ENCODE assay signal across 15 cellular contexts in genomic region chr7:84336741-84337140, GRCh38.
DNase-seq lines count a peak whose midpoint lies in the region; ATAC-seq and TF ChIP-seq lines count a peak whose summit lies in the region.
"Had no signal": no experiment of that assay in that cellular context is flagged by ENCODE, and none has a peak within 500 bp of the region (broad histone marks: within the 10 kb centered on the region; RNA-seq: fewer than 3 reads in every experiment).

No MANE protein-coding gene starts in this region.

- peak overlapping the region; percentile 45 for H3K4me2 ChIP-seq in MM.1S (ENCODE audit: low read depth, low read length)

- H3K36me3 ChIP-seq in MM.1S (replicated peaks; ENCODE audit: insufficient read depth, low read length), result no peaks in the 10 kb centered on the region
- no peaks in the 10 kb centered on the region for H3K36me3 ChIP-seq in neuron (ENCODE audit: insufficient read depth, low read length)
- H3K36me3 ChIP-seq: heart left ventricle, spleen had no signal

- H3K4me1 ChIP-seq in MM.1S (ENCODE audit: low read length), result peaks cover 10% of the 10 kb centered on the region
- peaks cover 17% of the 10 kb centered on the region for H3K4me1 ChIP-seq in neuron (ENCODE audit: insufficient read depth, low read length)
- H3K4me1 ChIP-seq: heart left ventricle, spleen, testis had no signal

- no peak for DNase-seq in MM.1S
- no peak for DNase-seq in NCI-H1048 (lab: John Stamatoyannopoulos, UW)
- no peak for DNase-seq in activated CD8-positive, alpha-beta memory T cell treated with anti-CD3 and anti-CD28 coated beads, Interleukin-2, amount 50 U/mL, for 48 hours
- no peak for DNase-seq in activated naive CD4-positive, alpha-beta T cell treated with anti-CD3 and anti-CD28 coated beads, Interleukin-2, amount 50 U/mL, for 16 hours
- DNase-seq: activated naive CD8-positive, alpha-beta T cell treated with anti-CD3 and anti-CD28 coated beads, Interleukin-2, amount 10 ng/mL, durations not matched to agents 7 days and 5 days; central memory CD4-positive, alpha-beta T cell; effector CD8-positive, alpha-beta T cell; heart left ventricle; naive thymus-derived CD4-positive, alpha-beta T cell; Right ventricle myocardium superior; spleen; testis had no signal

- no peak for TF ChIP-seq CTCF in MM.1S (IDR thresholded peaks at IDR 0.05; ENCODE audit: low read length)

- no peaks in the 10 kb centered on the region for H3K27me3 ChIP-seq in MM.1S (replicated peaks; ENCODE audit: insufficient read depth, low read length)
- H3K27me3 ChIP-seq in neuron (ENCODE audit: insufficient read depth, low read length), result no peaks in the 10 kb centered on the region
- H3K27me3 ChIP-seq: heart left ventricle, spleen, testis had no signal

- peak; percentile 28 for ATAC-seq in GM19328 (IDR thresholded peaks at IDR 0.05; ENCODE audit: unreplicated experiment)
- peak; percentile 17 for ATAC-seq in HG02870 (IDR thresholded peaks at IDR 0.05; ENCODE audit: unreplicated experiment)
- ATAC-seq: heart left ventricle; naive thymus-derived CD4-positive, alpha-beta T cell had no signal

- H2AFZ ChIP-seq in MM.1S (ENCODE audit: low read length), result peak overlapping the region; percentile 81
- H2AFZ ChIP-seq in neuron (ENCODE audit: low read depth, low read length), result peak overlapping the region; percentile 76

- H3K4me3 ChIP-seq in MM.1S (ENCODE audit: low read length) (no peak overlapping the region), neuron (ENCODE audit: low read length) (no peak overlapping the region)
- H3K4me3 ChIP-seq: heart left ventricle, spleen, testis had no signal

- H3K79me2 ChIP-seq in MM.1S (ENCODE audit: low read length), result no peaks in the 10 kb centered on the region

- no peaks in the 10 kb centered on the region for H3F3A ChIP-seq in MM.1S (ENCODE audit: insufficient read depth, low read length)

- no peak overlapping the region for H3K9ac ChIP-seq in MM.1S (ENCODE audit: low read length)

- H4K20me1 ChIP-seq in MM.1S (ENCODE audit: insufficient read depth, low read length), result no peaks in the 10 kb centered on the region

- H3K9me3 ChIP-seq in MM.1S (replicated peaks; ENCODE audit: insufficient read depth, low read length) (no peaks in the 10 kb centered on the region), neuron (ENCODE audit: low read length) (no peaks in the 10 kb centered on the region)
- H3K9me3 ChIP-seq: heart left ventricle, spleen, testis had no signal

- no peaks in the 10 kb centered on the region for H3K9me2 ChIP-seq in MM.1S (replicated peaks; ENCODE audit: insufficient read depth, low read length)

- peak overlapping the region; percentile 21; the same call in 1 of the 2 replicates for H3K27ac ChIP-seq in MM.1S (ENCODE audit: low read length)
- H3K27ac ChIP-seq: heart left ventricle, spleen, testis had no signal
